In the genomic region with DNA sequence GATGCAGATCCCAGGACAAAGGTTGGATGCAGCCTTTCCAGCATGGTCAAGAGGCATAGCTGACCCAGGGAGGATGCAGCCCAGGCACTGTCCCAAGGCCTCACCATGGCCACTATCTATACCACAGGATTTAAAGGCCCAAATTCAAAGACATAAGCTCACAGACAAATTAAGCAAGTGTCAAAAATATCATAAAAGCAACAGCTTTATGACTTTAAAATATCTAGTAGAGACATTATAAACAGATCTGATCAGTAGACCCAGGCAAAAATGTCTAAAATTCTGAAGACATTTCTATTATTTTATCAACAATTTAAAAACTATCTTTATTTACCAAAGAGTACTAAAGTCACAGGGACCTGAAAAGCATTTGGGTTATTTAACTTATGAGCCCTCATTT, we compare ENCODE assay signal across 4 cellular contexts.
A peak's percentile ranks its signal among the peaks of the same experiment; 100 is the strongest.
TF ChIP-seq lines count a peak whose summit lies in the region.

No MANE protein-coding gene starts in this region.

TF ChIP-seq in A549, 52 proteins besides CTCF, POLR2A, EP300 and RAD21 (continues in another document):
- TF ChIP-seq, protein P1, sequence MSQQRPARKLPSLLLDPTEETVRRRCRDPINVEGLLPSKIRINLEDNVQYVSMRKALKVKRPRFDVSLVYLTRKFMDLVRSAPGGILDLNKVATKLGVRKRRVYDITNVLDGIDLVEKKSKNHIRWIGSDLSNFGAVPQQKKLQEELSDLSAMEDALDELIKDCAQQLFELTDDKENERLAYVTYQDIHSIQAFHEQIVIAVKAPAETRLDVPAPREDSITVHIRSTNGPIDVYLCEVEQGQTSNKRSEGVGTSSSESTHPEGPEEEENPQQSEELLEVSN (IDR thresholded peaks at IDR 0.05; ENCODE audit: borderline replicate concordance, low read depth): no peak
- TF ChIP-seq, protein P2, sequence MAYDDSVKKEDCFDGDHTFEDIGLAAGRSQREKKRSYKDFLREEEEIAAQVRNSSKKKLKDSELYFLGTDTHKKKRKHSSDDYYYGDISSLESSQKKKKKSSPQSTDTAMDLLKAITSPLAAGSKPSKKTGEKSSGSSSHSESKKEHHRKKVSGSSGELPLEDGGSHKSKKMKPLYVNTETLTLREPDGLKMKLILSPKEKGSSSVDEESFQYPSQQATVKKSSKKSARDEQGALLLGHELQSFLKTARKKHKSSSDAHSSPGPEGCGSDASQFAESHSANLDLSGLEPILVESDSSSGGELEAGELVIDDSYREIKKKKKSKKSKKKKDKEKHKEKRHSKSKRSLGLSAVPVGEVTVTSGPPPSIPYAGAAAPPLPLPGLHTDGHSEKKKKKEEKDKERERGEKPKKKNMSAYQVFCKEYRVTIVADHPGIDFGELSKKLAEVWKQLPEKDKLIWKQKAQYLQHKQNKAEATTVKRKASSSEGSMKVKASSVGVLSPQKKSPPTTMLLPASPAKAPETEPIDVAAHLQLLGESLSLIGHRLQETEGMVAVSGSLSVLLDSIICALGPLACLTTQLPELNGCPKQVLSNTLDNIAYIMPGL (CRISPR knock-in tag; IDR thresholded peaks at IDR 0.05; ENCODE audit: borderline replicate concordance): no peak
- TF ChIP-seq BHLHE40 (IDR thresholded peaks at IDR 0.05; ENCODE audit: low read depth, low read length) (no peak), HOXB5 (CRISPR knock-in tag; IDR thresholded peaks at IDR 0.05) (no peak), MAFK (IDR thresholded peaks at IDR 0.05; ENCODE audit: partially characterized antibody) (no peak)
- TF ChIP-seq, protein P3, sequence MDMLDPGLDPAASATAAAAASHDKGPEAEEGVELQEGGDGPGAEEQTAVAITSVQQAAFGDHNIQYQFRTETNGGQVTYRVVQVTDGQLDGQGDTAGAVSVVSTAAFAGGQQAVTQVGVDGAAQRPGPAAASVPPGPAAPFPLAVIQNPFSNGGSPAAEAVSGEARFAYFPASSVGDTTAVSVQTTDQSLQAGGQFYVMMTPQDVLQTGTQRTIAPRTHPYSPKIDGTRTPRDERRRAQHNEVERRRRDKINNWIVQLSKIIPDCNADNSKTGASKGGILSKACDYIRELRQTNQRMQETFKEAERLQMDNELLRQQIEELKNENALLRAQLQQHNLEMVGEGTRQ (IDR thresholded peaks at IDR 0.05): no peak

TF ChIP-seq in HCT116, 20 proteins besides CTCF, POLR2A, EP300 and RAD21:
- TF ChIP-seq EZH2 (IDR thresholded peaks at IDR 0.05) (no peak), SP1 (IDR thresholded peaks at IDR 0.05; ENCODE audit: low read depth) (no peak), ZNF274 (IDR thresholded peaks at IDR 0.05; ENCODE audit: low read depth, low read length) (no peak), ELF1 (IDR thresholded peaks at IDR 0.05; ENCODE audit: borderline replicate concordance, low read depth) (no peak), CBX3 (IDR thresholded peaks at IDR 0.05; ENCODE audit: low read depth) (no peak), JUND (IDR thresholded peaks at IDR 0.05) (no peak)
- TF ChIP-seq, protein P4, sequence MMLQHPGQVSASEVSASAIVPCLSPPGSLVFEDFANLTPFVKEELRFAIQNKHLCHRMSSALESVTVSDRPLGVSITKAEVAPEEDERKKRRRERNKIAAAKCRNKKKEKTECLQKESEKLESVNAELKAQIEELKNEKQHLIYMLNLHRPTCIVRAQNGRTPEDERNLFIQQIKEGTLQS (IDR thresholded peaks at IDR 0.05): no peak

TF ChIP-seq in HEK293, 187 proteins besides CTCF, POLR2A, EP300 and RAD21:
- TF ChIP-seq ZNF292 (tag by site-specific recombination; IDR thresholded peaks at IDR 0.05; ENCODE audit: borderline replicate concordance, low read depth) (no peak), OVOL3 (tag by site-specific recombination; IDR thresholded peaks at IDR 0.05) (no peak), TRIM28 (IDR thresholded peaks at IDR 0.05; ENCODE audit: borderline replicate concordance, low read length) (peak; percentile 99), SETDB1 (IDR thresholded peaks at IDR 0.05; ENCODE audit: insufficient read length, low read length) (peak; percentile 98), ZNF121 (tag by site-specific recombination; IDR thresholded peaks at IDR 0.05) (no peak)
- TF ChIP-seq, protein P5, sequence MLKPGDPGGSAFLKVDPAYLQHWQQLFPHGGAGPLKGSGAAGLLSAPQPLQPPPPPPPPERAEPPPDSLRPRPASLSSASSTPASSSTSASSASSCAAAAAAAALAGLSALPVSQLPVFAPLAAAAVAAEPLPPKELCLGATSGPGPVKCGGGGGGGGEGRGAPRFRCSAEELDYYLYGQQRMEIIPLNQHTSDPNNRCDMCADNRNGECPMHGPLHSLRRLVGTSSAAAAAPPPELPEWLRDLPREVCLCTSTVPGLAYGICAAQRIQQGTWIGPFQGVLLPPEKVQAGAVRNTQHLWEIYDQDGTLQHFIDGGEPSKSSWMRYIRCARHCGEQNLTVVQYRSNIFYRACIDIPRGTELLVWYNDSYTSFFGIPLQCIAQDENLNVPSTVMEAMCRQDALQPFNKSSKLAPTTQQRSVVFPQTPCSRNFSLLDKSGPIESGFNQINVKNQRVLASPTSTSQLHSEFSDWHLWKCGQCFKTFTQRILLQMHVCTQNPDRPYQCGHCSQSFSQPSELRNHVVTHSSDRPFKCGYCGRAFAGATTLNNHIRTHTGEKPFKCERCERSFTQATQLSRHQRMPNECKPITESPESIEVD (tag by site-specific recombination; IDR thresholded peaks at IDR 0.05): no peak
- TF ChIP-seq, protein P6, sequence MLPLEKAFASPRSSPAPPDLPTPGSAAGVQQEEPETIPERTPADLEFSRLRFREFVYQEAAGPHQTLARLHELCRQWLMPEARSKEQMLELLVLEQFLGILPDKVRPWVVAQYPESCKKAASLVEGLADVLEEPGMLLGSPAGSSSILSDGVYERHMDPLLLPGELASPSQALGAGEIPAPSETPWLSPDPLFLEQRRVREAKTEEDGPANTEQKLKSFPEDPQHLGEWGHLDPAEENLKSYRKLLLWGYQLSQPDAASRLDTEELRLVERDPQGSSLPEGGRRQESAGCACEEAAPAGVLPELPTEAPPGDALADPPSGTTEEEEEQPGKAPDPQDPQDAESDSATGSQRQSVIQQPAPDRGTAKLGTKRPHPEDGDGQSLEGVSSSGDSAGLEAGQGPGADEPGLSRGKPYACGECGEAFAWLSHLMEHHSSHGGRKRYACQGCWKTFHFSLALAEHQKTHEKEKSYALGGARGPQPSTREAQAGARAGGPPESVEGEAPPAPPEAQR (tag by site-specific recombination; IDR thresholded peaks at IDR 0.05): no peak
- TF ChIP-seq, protein P7, sequence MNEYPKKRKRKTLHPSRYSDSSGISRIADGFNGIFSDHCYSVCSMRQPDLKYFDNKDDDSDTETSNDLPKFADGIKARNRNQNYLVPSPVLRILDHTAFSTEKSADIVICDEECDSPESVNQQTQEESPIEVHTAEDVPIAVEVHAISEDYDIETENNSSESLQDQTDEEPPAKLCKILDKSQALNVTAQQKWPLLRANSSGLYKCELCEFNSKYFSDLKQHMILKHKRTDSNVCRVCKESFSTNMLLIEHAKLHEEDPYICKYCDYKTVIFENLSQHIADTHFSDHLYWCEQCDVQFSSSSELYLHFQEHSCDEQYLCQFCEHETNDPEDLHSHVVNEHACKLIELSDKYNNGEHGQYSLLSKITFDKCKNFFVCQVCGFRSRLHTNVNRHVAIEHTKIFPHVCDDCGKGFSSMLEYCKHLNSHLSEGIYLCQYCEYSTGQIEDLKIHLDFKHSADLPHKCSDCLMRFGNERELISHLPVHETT (tag by site-specific recombination; IDR thresholded peaks at IDR 0.05): no peak

TF ChIP-seq in H1, 55 proteins besides CTCF, POLR2A, EP300 and RAD21:
- TF ChIP-seq TBP (IDR thresholded peaks at IDR 0.05; ENCODE audit: low read depth, low read length): no peak
- no peak for TF ChIP-seq CEBPB (IDR thresholded peaks at IDR 0.05; ENCODE audit: low read depth, low read length)
- TF ChIP-seq TAF7 (optimal IDR thresholded peaks at IDR 0.05; ENCODE audit: borderline replicate concordance, low read depth, low read length): no peak
- no peak for TF ChIP-seq PHF8 (conservative IDR thresholded peaks at IDR 0.05; ENCODE audit: low read depth, low read length)
- TF ChIP-seq, protein P1 (IDR thresholded peaks at IDR 0.05): no peak
- TF ChIP-seq, protein P8, sequence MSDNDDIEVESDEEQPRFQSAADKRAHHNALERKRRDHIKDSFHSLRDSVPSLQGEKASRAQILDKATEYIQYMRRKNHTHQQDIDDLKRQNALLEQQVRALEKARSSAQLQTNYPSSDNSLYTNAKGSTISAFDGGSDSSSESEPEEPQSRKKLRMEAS (IDR thresholded peaks at IDR 0.05): no peak
- no peak for TF ChIP-seq EGR1 (IDR thresholded peaks at IDR 0.05; ENCODE audit: borderline replicate concordance, low read depth, low read length)
- TF ChIP-seq SRF (IDR thresholded peaks at IDR 0.05; ENCODE audit: low read depth, low read length): no peak
- TF ChIP-seq ZNF274 (IDR thresholded peaks at IDR 0.05; ENCODE audit: borderline replicate concordance, extremely low read depth, low read length): no peak
- TF ChIP-seq KDM4A (IDR thresholded peaks at IDR 0.05; ENCODE audit: low read depth, low read length, severe bottlenecking): no peak
- no peak for TF ChIP-seq EZH2 (IDR thresholded peaks at IDR 0.05; ENCODE audit: low read depth, low read length, severe bottlenecking)
- no peak for TF ChIP-seq SUZ12 (IDR thresholded peaks at IDR 0.05; ENCODE audit: low read length)
